Comparison of ENCODE assay signal across 11 cellular contexts in genomic region chr4:169189372-169189771, GRCh38.
DNase-seq lines count a peak whose midpoint lies in the region; ATAC-seq and TF ChIP-seq lines count a peak whose summit lies in the region.
"Had no signal": no experiment of that assay in that cellular context is flagged by ENCODE, and none has a peak within 500 bp of the region (broad histone marks: within the 10 kb centered on the region; RNA-seq: fewer than 3 reads in every experiment).

No MANE protein-coding gene starts in this region.

- H3K4me3 ChIP-seq in esophagus muscularis mucosa = no peak overlapping the region
- H3K4me3 ChIP-seq: A549 had no signal

- no peak overlapping the region for H3K27ac ChIP-seq in esophagus muscularis mucosa (replicated peaks in 1 of 4)
- H3K27ac ChIP-seq: A549 had no signal

- no peak for TF ChIP-seq CTCF in Calu3 (IDR thresholded peaks at IDR 0.05; ENCODE audit: unreplicated experiment)
- no peak for TF ChIP-seq CTCF in esophagus muscularis mucosa (IDR thresholded peaks at IDR 0.05)

- peaks cover 0 to 1% (median under 1%) of the 10 kb centered on the region in 4 donors for H3K4me1 ChIP-seq in esophagus muscularis mucosa

- H3K4me3 Mint-ChIP-seq in Calu3 (ENCODE audit: low read depth, unreplicated experiment) = peak overlapping the region; percentile 46
- H3K4me3 Mint-ChIP-seq: activated T-helper 17 cell treated with anti-CD3 and anti-CD28 coated beads, Interleukin-2, amount 50 U/mL, for 72 hours had no signal

- ATAC-seq in GM19351 (IDR thresholded peaks at IDR 0.05; ENCODE audit: unreplicated experiment) (peak; percentile 85), HG02759 (IDR thresholded peaks at IDR 0.05; ENCODE audit: unreplicated experiment) (peak; percentile 90), HG03469 (IDR thresholded peaks at IDR 0.05; ENCODE audit: unreplicated experiment) (peak; percentile 77), HG03039 (IDR thresholded peaks at IDR 0.05; ENCODE audit: unreplicated experiment) (no peak), Right ventricle myocardium superior (ENCODE audit: poor library complexity) (no peak)
- ATAC-seq: A549; activated T-helper 17 cell treated with anti-CD3 and anti-CD28 coated beads, Interleukin-2, amount 50 U/mL, for 72 hours had no signal

- TF ChIP-seq EP300 in esophagus muscularis mucosa (IDR thresholded peaks at IDR 0.05) = no peak

- no peak for DNase-seq in Calu3
- DNase-seq in NCI-H748 treated with DMSO at 0.1 percent for 48 hours (lab: John Stamatoyannopoulos, UW) = no peak
- DNase-seq in esophagus muscularis mucosa (ENCODE audit: extremely low spot score) = no peak
- DNase-seq in Right ventricle myocardium superior = no peak
- DNase-seq: KG1 had no signal

- intact Hi-C loops in Calu3 (cut with micrococcal nuclease; ENCODE audit: unreplicated experiment) = loop anchor here (5.0 kb wide), 1 partner anchor 63 kb away; no protein-coding TSS in a partner anchor
- intact Hi-C loops in esophagus muscularis mucosa (cut with DNase I) = no loop called here
- intact Hi-C loops in Right ventricle myocardium superior (cut with DNase I) = no loop called here

- no peaks in the 10 kb centered on the region for H3K9me3 ChIP-seq in esophagus muscularis mucosa
- H3K9me3 ChIP-seq: A549 had no signal

- H3K27ac Mint-ChIP-seq in Calu3 (ENCODE audit: unreplicated experiment) = peak overlapping the region; percentile 78
- H3K27ac Mint-ChIP-seq: activated T-helper 17 cell treated with anti-CD3 and anti-CD28 coated beads, Interleukin-2, amount 50 U/mL, for 72 hours had no signal

- no peaks in the 10 kb centered on the region for H3K27me3 Mint-ChIP-seq in Calu3 (ENCODE audit: unreplicated experiment)

- WGBS in esophagus muscularis mucosa = 95% methylated on average over 4 of the region's 4 CpGs

- no peak for TF ChIP-seq POLR2A in esophagus muscularis mucosa (IDR thresholded peaks at IDR 0.05; ENCODE audit: low read depth)

- peaks cover 62% of the 10 kb centered on the region for H3K4me1 Mint-ChIP-seq in Calu3 (ENCODE audit: low read depth, unreplicated experiment)
- H3K4me1 Mint-ChIP-seq: activated T-helper 17 cell treated with anti-CD3 and anti-CD28 coated beads, Interleukin-2, amount 50 U/mL, for 72 hours had no signal

- no TSS peak for BruUV-seq in Calu3 (replicated peaks; lab: Mats Ljungman, UMichigan)

- CTCF ChIA-PET in Calu3 (lab: Charles Lee) = no interaction called here

- no peaks in the 10 kb centered on the region for H3K36me3 ChIP-seq in esophagus muscularis mucosa

- peaks cover 10% of the 10 kb centered on the region for H3K36me3 Mint-ChIP-seq in Calu3 (ENCODE audit: insufficient read depth, unreplicated experiment)

- H3K27me3 ChIP-seq in esophagus muscularis mucosa = no peaks in the 10 kb centered on the region

- H3K9me3 Mint-ChIP-seq in Calu3 (ENCODE audit: low read depth, unreplicated experiment) = no peaks in the 10 kb centered on the region

Comparison
In these comparisons a context has a peak if more than half of its experiments do, and no peak if none do; other contexts are left out.
1. ATAC-seq: peak in GM19351 (single experiment), HG02759 (single experiment) and HG03469 (single experiment); none in HG03039 (single experiment) and Right ventricle myocardium superior (single experiment).